Comparison of ENCODE assay signal across 20 cellular contexts in genomic region chr2:73772819-73773218, GRCh38. TPM values are rescaled to one million over a fixed set of nuclear protein-coding genes. Genes with fewer than 3 reads are reported as not detected.
DNase-seq lines count a peak whose midpoint lies in the region; ATAC-seq and TF ChIP-seq lines count a peak whose summit lies in the region.
"Had no signal": no experiment of that assay in that cellular context is flagged by ENCODE, and none has a peak within 500 bp of the region (broad histone marks: within the 10 kb centered on the region; RNA-seq: fewer than 3 reads in every experiment).

No MANE protein-coding gene starts in this region.

- H3K9me3 Mint-ChIP-seq in activated T-cell treated with anti-CD3 and anti-CD28 coated beads, Interleukin-2, amount 50 U/mL, for 24 hours: no peaks in the 10 kb centered on the region
- no peaks in the 10 kb centered on the region for H3K9me3 Mint-ChIP-seq in natural killer cell
- H3K9me3 Mint-ChIP-seq: CD4-positive, alpha-beta T cell had no signal

- H3K4me1 ChIP-seq in Loucy (ENCODE audit: insufficient read depth, low read length, poor library complexity, severe bottlenecking): peaks cover 8% of the 10 kb centered on the region
- H3K4me1 ChIP-seq: A549, BE2C had no signal

- no peaks in the 10 kb centered on the region for H3F3A ChIP-seq in Loucy (ENCODE audit: low read depth)

- TF ChIP-seq CTCF in Loucy (conservative IDR thresholded peaks at IDR 0.05; ENCODE audit: low read length): no peak
- TF ChIP-seq CTCF in natural killer cell (IDR thresholded peaks at IDR 0.05): no peak

- no peaks in the 10 kb centered on the region for H3K27me3 Mint-ChIP-seq in activated T-cell treated with anti-CD3 and anti-CD28 coated beads, Interleukin-2, amount 50 U/mL, for 24 hours
- H3K27me3 Mint-ChIP-seq in natural killer cell (ENCODE audit: low read depth in 2 of 2): no peaks in the 10 kb centered on the region
- H3K27me3 Mint-ChIP-seq: CD4-positive, alpha-beta T cell had no signal

- intact Hi-C loops in natural killer cell (cut with micrococcal nuclease): no loop called here

- ATAC-seq in natural killer cell: no peak
- ATAC-seq: A549 had no signal

- peaks cover 87% of the 10 kb centered on the region for H3K36me3 Mint-ChIP-seq in activated T-cell treated with anti-CD3 and anti-CD28 coated beads, Interleukin-2, amount 50 U/mL, for 24 hours (ENCODE audit: low read depth)
- peaks cover 30% of the 10 kb centered on the region for H3K36me3 Mint-ChIP-seq in natural killer cell

- H4K20me1 ChIP-seq in Loucy (ENCODE audit: insufficient read depth, low read length, poor library complexity, severe bottlenecking): peaks cover 2% of the 10 kb centered on the region

- peak overlapping the region; percentile 32 for H3K4me2 ChIP-seq in Loucy (ENCODE audit: low read depth, low read length, poor library complexity, severe bottlenecking)
- H3K4me2 ChIP-seq: A549; BLaER1 treated with 17β-estradiol and CSF1 and Interleukin-3, amounts not matched to agents 10 nM and 100 nM had no signal

- no peaks in the 10 kb centered on the region for H3K9me2 ChIP-seq in Loucy (replicated peaks; ENCODE audit: low read depth, low read length)

- H3K36me3 ChIP-seq in Loucy (ENCODE audit: insufficient read depth, low read length): peaks cover 50% of the 10 kb centered on the region; the same call in 1 of the 2 replicates

- no peak overlapping the region for H3K4me3 Mint-ChIP-seq in activated T-cell treated with anti-CD3 and anti-CD28 coated beads, Interleukin-2, amount 50 U/mL, for 24 hours
- H3K4me3 Mint-ChIP-seq in natural killer cell: no peak overlapping the region
- H3K4me3 Mint-ChIP-seq: CD14-positive monocyte; CD4-positive, alpha-beta T cell had no signal

- H3K4me1 Mint-ChIP-seq in activated T-cell treated with anti-CD3 and anti-CD28 coated beads, Interleukin-2, amount 50 U/mL, for 24 hours (ENCODE audit: low read depth): peaks cover 40% of the 10 kb centered on the region
- peaks cover 23 to 34% of the 10 kb centered on the region in 2 donors for H3K4me1 Mint-ChIP-seq in natural killer cell

- H3K9me3 ChIP-seq in Loucy (ENCODE audit: insufficient read depth, low read depth, low read length): no peaks in the 10 kb centered on the region
- H3K9me3 ChIP-seq: A549; BE2C; BLaER1 treated with 17β-estradiol and CSF1 and Interleukin-3, amounts not matched to agents 10 nM and 100 nM had no signal

- H3K27ac Mint-ChIP-seq in activated T-cell treated with anti-CD3 and anti-CD28 coated beads, Interleukin-2, amount 50 U/mL, for 24 hours: peak overlapping the region; percentile 26
- peak overlapping the region in 1 of 2 donors; percentile 15 for H3K27ac Mint-ChIP-seq in natural killer cell
- H3K27ac Mint-ChIP-seq: CD14-positive monocyte; CD4-positive, alpha-beta T cell had no signal

- H3K79me2 ChIP-seq in Loucy (ENCODE audit: insufficient read depth, low read length): peaks cover 33% of the 10 kb centered on the region

- no peak for DNase-seq in activated T-cell treated with anti-CD3 and anti-CD28 coated beads, Interleukin-2, amount 50 U/mL, for 24 hours
- DNase-seq in activated T-cell treated with anti-CD3 and anti-CD28 coated beads for 4 hours (no peak), inferior parietal cortex (ENCODE audit: extremely low spot score) (peak; percentile 47), natural killer cell (no peak), hypothalamus (lab: John Stamatoyannopoulos, UW) (no peak)
- DNase-seq: ACHN; AML-193; BE2C; Calu3; CD4-positive, alpha-beta T cell; COR-L47; DMS53; DMS79 treated with DMSO at 0.1 percent for 48 hours; GM23248; H7; HCEC 1CT had no signal

- H3K27me3 ChIP-seq in Loucy (ENCODE audit: insufficient read depth, low read length, poor library complexity, severe bottlenecking): no peaks in the 10 kb centered on the region
- H3K27me3 ChIP-seq: BE2C; BLaER1 treated with 17β-estradiol and CSF1 and Interleukin-3, amounts not matched to agents 10 nM and 100 nM had no signal

- no peak overlapping the region for H3K9ac ChIP-seq in Loucy (ENCODE audit: low read depth, low read length, poor library complexity, severe bottlenecking)
- H3K9ac ChIP-seq: BLaER1 treated with 17β-estradiol and CSF1 and Interleukin-3, amounts not matched to agents 10 nM and 100 nM; GM23248 had no signal

- H2AFZ ChIP-seq in Loucy (ENCODE audit: low read length): no peak overlapping the region
- H2AFZ ChIP-seq: GM23248 had no signal

- H3K4me3 ChIP-seq in Loucy (ENCODE audit: low read length, poor library complexity, severe bottlenecking): no peak overlapping the region
- H3K4me3 ChIP-seq: A549; BLaER1 treated with 17β-estradiol and CSF1 and Interleukin-3, amounts not matched to agents 10 nM and 100 nM; GM23248 had no signal

RNA-seq across cellular contexts. Expression of gene DUSP11, which starts 7.1 kb away (rescaled TPM):
- 10 to 100 TPM; 45.7 to 50.2 (median 46.6) TPM for total RNA-seq in natural killer cell

RNA-seq across cellular contexts. Expression of gene C2orf78, which starts 11.2 kb away (rescaled TPM):
- not detected for total RNA-seq in natural killer cell
- total RNA-seq: Calu3; CD4-positive, alpha-beta T cell; GM23248; H7 had no signal

RNA-seq across cellular contexts. Expression of gene TPRKB, which starts 35.7 kb away (rescaled TPM):
- 10 to 100 TPM; 20.4 to 24.1 (median 22.8) TPM for total RNA-seq in natural killer cell

RNA-seq across cellular contexts. Expression of gene STAMBP, which starts 55.9 kb away (rescaled TPM):
- total RNA-seq in natural killer cell: 10 to 100 TPM; 23.8 to 27.3 (median 25.3) TPM
